ENCODE assay signal across 1 cellular context in genomic region chr15:78080088-78080460, GRCh38.
TF ChIP-seq lines count a peak whose summit lies in the region.

No MANE protein-coding gene starts in this region.

TF ChIP-seq in A549, 52 proteins besides CTCF, POLR2A, EP300 and RAD21 (continued from another document):
- TF ChIP-seq REST (IDR thresholded peaks at IDR 0.05) (no peak), ELK1 (IDR thresholded peaks at IDR 0.05; ENCODE audit: low read depth, low read length) (no peak), ESRRA (IDR thresholded peaks at IDR 0.05; ENCODE audit: borderline replicate concordance, low read length) (no peak), USF2 (IDR thresholded peaks at IDR 0.05) (no peak)
